In genomic region chr2:153873062-153874048, GRCh38 we compare ENCODE assay signal across 13 cellular contexts. TPM values are rescaled to one million over a fixed set of nuclear protein-coding genes. Genes with fewer than 3 reads are reported as not detected.
DNase-seq lines count a peak whose midpoint lies in the region; ATAC-seq, FAIRE-seq and TF ChIP-seq lines count a peak whose summit lies in the region.
"Had no signal": no experiment of that assay in that cellular context is flagged by ENCODE, and none has a peak within 500 bp of the region (broad histone marks: within the 10 kb centered on the region; RNA-seq: fewer than 3 reads in every experiment).

No MANE protein-coding gene starts in this region.

- H3K9me3 ChIP-seq in kidney (ENCODE audit: control insufficient read depth in 1 of 2, low read length in 2 of 2) (no peaks in the 10 kb centered on the region), testis (no peaks in the 10 kb centered on the region)

- intact Hi-C loops in kidney (cut with DNase I), result no loop called here
- intact Hi-C loops in testis (cut with DNase I; ENCODE audit: low total_unique reads), result no loop called here

- ATAC-seq in activated naive CD8-positive, alpha-beta T cell treated with anti-CD3 and anti-CD28 coated beads, Interleukin-2, amount 50 U/mL, for 24 hours, result no peak
- ATAC-seq in GM19035 (IDR thresholded peaks at IDR 0.05; ENCODE audit: unreplicated experiment), result no peak
- no peak for ATAC-seq in stimulated activated memory B cell treated with anti-CD40 and anti-IgM and Interleukin-4, amounts not matched to agents 10 μg/mL and 1 μg/mL and 100 μg/mL, for 72 hours
- ATAC-seq: GM12878, K562, right cardiac atrium had no signal

- no peaks in the 10 kb centered on the region for H3K27me3 ChIP-seq in testis

- no peak overlapping the region for H3K9ac ChIP-seq in kidney (ENCODE audit: low read length in 2 of 2)

- H3K27me3 Mint-ChIP-seq in activated naive CD8-positive, alpha-beta T cell treated with anti-CD3 and anti-CD28 coated beads for 36 hours, result peaks cover 45% of the 10 kb centered on the region
- peaks cover 30% of the 10 kb centered on the region for H3K27me3 Mint-ChIP-seq in activated naive CD8-positive, alpha-beta T cell treated with anti-CD3 and anti-CD28 coated beads, Interleukin-2, amount 50 U/mL, for 24 hours
- H3K27me3 Mint-ChIP-seq in stimulated activated memory B cell treated with anti-CD40 and anti-IgM and Interleukin-4, amounts not matched to agents 10 μg/mL and 1 μg/mL and 100 μg/mL, for 72 hours, result peaks cover 19% of the 10 kb centered on the region

- DNase-seq in activated naive CD8-positive, alpha-beta T cell treated with anti-CD3 and anti-CD28 coated beads for 36 hours, result no peak
- DNase-seq in activated naive CD8-positive, alpha-beta T cell treated with anti-CD3 and anti-CD28 coated beads, Interleukin-2, amount 50 U/mL, for 24 hours, result no peak
- DNase-seq in UCSD-AML1 (lab: John Stamatoyannopoulos, UW; ENCODE audit: unreplicated experiment), result peak; percentile 6
- DNase-seq in kidney, result peak; percentile 49
- DNase-seq in testis, result no peak
- no peak for DNase-seq in activated naive CD4-positive, alpha-beta T cell (lab: John Stamatoyannopoulos, UW)
- DNase-seq: AML-193, HFFc6 had no signal

- peaks cover 3% of the 10 kb centered on the region for H3K9me3 Mint-ChIP-seq in activated naive CD8-positive, alpha-beta T cell treated with anti-CD3 and anti-CD28 coated beads for 36 hours
- H3K9me3 Mint-ChIP-seq in activated naive CD8-positive, alpha-beta T cell treated with anti-CD3 and anti-CD28 coated beads, Interleukin-2, amount 50 U/mL, for 24 hours, result no peaks in the 10 kb centered on the region
- H3K9me3 Mint-ChIP-seq in stimulated activated memory B cell treated with anti-CD40 and anti-IgM and Interleukin-4, amounts not matched to agents 10 μg/mL and 1 μg/mL and 100 μg/mL, for 72 hours, result peaks cover 4% of the 10 kb centered on the region

- peak overlapping the region; percentile 60 for H3K4me3 Mint-ChIP-seq in activated naive CD8-positive, alpha-beta T cell treated with anti-CD3 and anti-CD28 coated beads for 36 hours
- no peak overlapping the region for H3K4me3 Mint-ChIP-seq in activated naive CD8-positive, alpha-beta T cell treated with anti-CD3 and anti-CD28 coated beads, Interleukin-2, amount 50 U/mL, for 24 hours
- H3K4me3 Mint-ChIP-seq in stimulated activated memory B cell treated with anti-CD40 and anti-IgM and Interleukin-4, amounts not matched to agents 10 μg/mL and 1 μg/mL and 100 μg/mL, for 72 hours, result no peak overlapping the region
- H3K4me3 Mint-ChIP-seq: HFFc6 had no signal

- no peak overlapping the region for H3K27ac Mint-ChIP-seq in activated naive CD8-positive, alpha-beta T cell treated with anti-CD3 and anti-CD28 coated beads for 36 hours
- H3K27ac Mint-ChIP-seq in activated naive CD8-positive, alpha-beta T cell treated with anti-CD3 and anti-CD28 coated beads, Interleukin-2, amount 50 U/mL, for 24 hours, result no peak overlapping the region
- no peak overlapping the region for H3K27ac Mint-ChIP-seq in stimulated activated memory B cell treated with anti-CD40 and anti-IgM and Interleukin-4, amounts not matched to agents 10 μg/mL and 1 μg/mL and 100 μg/mL, for 72 hours
- H3K27ac Mint-ChIP-seq: HFFc6 had no signal

- peaks cover 3% of the 10 kb centered on the region for H3K36me3 Mint-ChIP-seq in activated naive CD8-positive, alpha-beta T cell treated with anti-CD3 and anti-CD28 coated beads for 36 hours
- peaks cover 3% of the 10 kb centered on the region for H3K36me3 Mint-ChIP-seq in activated naive CD8-positive, alpha-beta T cell treated with anti-CD3 and anti-CD28 coated beads, Interleukin-2, amount 50 U/mL, for 24 hours (ENCODE audit: low read depth)
- peaks cover 6% of the 10 kb centered on the region for H3K36me3 Mint-ChIP-seq in stimulated activated memory B cell treated with anti-CD40 and anti-IgM and Interleukin-4, amounts not matched to agents 10 μg/mL and 1 μg/mL and 100 μg/mL, for 72 hours

- H3K4me1 ChIP-seq in kidney (ENCODE audit: control insufficient read depth in 1 of 2, insufficient read depth in 1 of 2, low read depth in 1 of 2, low read length in 2 of 2), result no peaks in the 10 kb centered on the region
- peaks cover 6% of the 10 kb centered on the region for H3K4me1 ChIP-seq in testis

- H3K36me3 ChIP-seq in kidney (ENCODE audit: control insufficient read depth in 1 of 2, insufficient read depth in 2 of 2, low read length in 2 of 2), result no peaks in the 10 kb centered on the region
- no peaks in the 10 kb centered on the region for H3K36me3 ChIP-seq in testis (ENCODE audit: low read depth, missing control alignments)

- H3K27ac ChIP-seq in kidney (ENCODE audit: low read depth in 2 of 2, low read length in 2 of 2) (no peak overlapping the region), testis (no peak overlapping the region)

- H3K4me1 Mint-ChIP-seq in activated naive CD8-positive, alpha-beta T cell treated with anti-CD3 and anti-CD28 coated beads for 36 hours, result peaks cover 3% of the 10 kb centered on the region
- peaks cover 3% of the 10 kb centered on the region for H3K4me1 Mint-ChIP-seq in activated naive CD8-positive, alpha-beta T cell treated with anti-CD3 and anti-CD28 coated beads, Interleukin-2, amount 50 U/mL, for 24 hours
- H3K4me1 Mint-ChIP-seq in stimulated activated memory B cell treated with anti-CD40 and anti-IgM and Interleukin-4, amounts not matched to agents 10 μg/mL and 1 μg/mL and 100 μg/mL, for 72 hours, result no peaks in the 10 kb centered on the region

- H3K4me3 ChIP-seq in kidney (ENCODE audit: low read length in 2 of 2) (no peak overlapping the region), testis (peak overlapping the region; percentile 36 to 61)
- H3K4me3 ChIP-seq: GM12878, K562 had no signal

- no peak for TF ChIP-seq POLR2A in testis (IDR thresholded peaks at IDR 0.05)

- 3 to 4% methylated on average over 20 to 36 of the region's 36 CpGs for WGBS in testis, 2 donors

- no peak for FAIRE-seq in kidney (lab: Jason Lieb, UNC)
- FAIRE-seq: GM12878, K562 had no signal

- no peak for TF ChIP-seq CTCF in kidney (IDR thresholded peaks at IDR 0.05; ENCODE audit: borderline replicate concordance, extremely low read depth, insufficient read depth)
- TF ChIP-seq CTCF in testis (IDR thresholded peaks at IDR 0.05), result no peak

RNA-seq across cellular contexts. Expression of gene GALNT13, which starts 1.6 kb away (rescaled TPM):
- total RNA-seq in activated naive CD8-positive, alpha-beta T cell treated with anti-CD3 and anti-CD28 coated beads for 36 hours, result under 1 TPM; 0.16 to 0.35 TPM
- total RNA-seq in kidney (0.57 TPM), testis (1 to 10 TPM in 1 of 2 donors, under 1 TPM in 1; 0.55 to 2.2 TPM)
- polyA plus RNA-seq in kidney (ENCODE audit: insufficient read depth, low read depth, low replicate concordance) (not detected), testis (ENCODE audit: insufficient read depth, low read depth, low replicate concordance) (0.92 TPM)
- total RNA-seq: GM12878, HFFc6, K562 had no signal
- polyA plus RNA-seq: K562 had no signal

Comparison
In these comparisons a context has a peak if more than half of its experiments do, and no peak if none do; other contexts are left out.
1. DNase-seq: peak in UCSD-AML1 (single experiment) and kidney (single experiment); none in activated naive CD8-positive, alpha-beta T cell treated with anti-CD3 and anti-CD28 coated beads for 36 hours (single experiment), activated naive CD8-positive, alpha-beta T cell treated with anti-CD3 and anti-CD28 coated beads, Interleukin-2, amount 50 U/mL, for 24 hours (single experiment), testis (single experiment) and activated naive CD4-positive, alpha-beta T cell (0 of 4).
2. H3K4me3 ChIP-seq: peak in testis (2 of 2); none in kidney (0 of 2).